Comparison of ENCODE assay signal across 14 cellular contexts in genomic region chr17:76480676-76481075, GRCh38. TPM values are rescaled to one million over a fixed set of nuclear protein-coding genes. Genes with fewer than 3 reads are reported as not detected.
A peak's percentile ranks its signal among the peaks of the same experiment; 100 is the strongest.
DNase-seq lines count a peak whose midpoint lies in the region; ATAC-seq and TF ChIP-seq lines count a peak whose summit lies in the region.
"Had no signal": no experiment of that assay in that cellular context is flagged by ENCODE, and none has a peak within 500 bp of the region (broad histone marks: within the 10 kb centered on the region; RNA-seq: fewer than 3 reads in every experiment).

No MANE protein-coding gene starts in this region.

- no peak overlapping the region for H3K27ac Mint-ChIP-seq in activated T-helper 2 cell treated with anti-CD3 and anti-CD28 coated beads, Interferon-gamma antibody, Interleukin-2, Interleukin-4, amounts not matched to agents 10 μg/mL and 5 μg/mL and 100 μg/mL, durations not matched to agents 14 hours and 24 hours and 36 hours
- no peak overlapping the region for H3K27ac Mint-ChIP-seq in activated T-helper 1 cell treated with anti-CD3 and anti-CD28 coated beads, Interleukin-12 subunit alpha, Interleukin-12 subunit beta, Interleukin-2, Interleukin-4 antibody, amounts not matched to agents 30 ng/mL and 10 ng/mL and 1 ng/mL, durations not matched to agents 14 hours and 24 hours and 36 hours
- H3K27ac Mint-ChIP-seq: activated naive CD4-positive, alpha-beta T cell treated with anti-CD3 and anti-CD28 coated beads for 36 hours had no signal

- intact Hi-C loops in mucosa of descending colon (cut with DNase I, micrococcal nuclease) = no loop called here
- intact Hi-C loops in activated T-helper 2 cell treated with anti-CD3 and anti-CD28 coated beads, Interferon-gamma antibody, Interleukin-2, Interleukin-4, amounts not matched to agents 10 μg/mL and 5 μg/mL and 100 μg/mL, durations not matched to agents 14 hours and 24 hours and 36 hours (cut with micrococcal nuclease) = no loop called here
- intact Hi-C loops in activated T-helper 1 cell treated with anti-CD3 and anti-CD28 coated beads, Interleukin-12 subunit alpha, Interleukin-12 subunit beta, Interleukin-2, Interleukin-4 antibody, amounts not matched to agents 30 ng/mL and 10 ng/mL and 1 ng/mL, durations not matched to agents 14 hours and 24 hours and 36 hours (cut with micrococcal nuclease) = no loop called here

- H2AFZ ChIP-seq in SU-DHL-6 (ENCODE audit: low read depth, low read length, severe bottlenecking) = no peak overlapping the region

- peak overlapping the region; percentile 68 for H3K4me2 ChIP-seq in SU-DHL-6 (ENCODE audit: low read depth, low read length, poor library complexity, severe bottlenecking)

- H3K36me3 ChIP-seq in GM06990 (ENCODE audit: control insufficient read depth, insufficient read depth, low read length) = peaks cover 24% of the 10 kb centered on the region
- H3K36me3 ChIP-seq in SU-DHL-6 (ENCODE audit: low read length) = no peaks in the 10 kb centered on the region
- H3K36me3 ChIP-seq in mucosa of descending colon (ENCODE audit: low read depth) = no peaks in the 10 kb centered on the region

- no peaks in the 10 kb centered on the region for H3K27me3 ChIP-seq in GM06990 (replicated peaks; ENCODE audit: control insufficient read depth, insufficient read depth, low read length)
- no peaks in the 10 kb centered on the region for H3K27me3 ChIP-seq in SU-DHL-6 (ENCODE audit: low read length)
- H3K27me3 ChIP-seq: heart right ventricle had no signal

- ATAC-seq in HG03066 (IDR thresholded peaks at IDR 0.05; ENCODE audit: low read depth, unreplicated experiment) (peak; percentile 4), mucosa of descending colon (peak; percentile 27), GM21526 (IDR thresholded peaks at IDR 0.05; ENCODE audit: low FRiP score, unreplicated experiment) (no peak), GM18861 (IDR thresholded peaks at IDR 0.05; ENCODE audit: unreplicated experiment) (no peak)

- H3K4me3 ChIP-seq in GM06990 (replicated peaks; ENCODE audit: low read depth, low read length) = peak overlapping the region; percentile 50
- peak overlapping the region; percentile 37 for H3K4me3 ChIP-seq in SU-DHL-6 (ENCODE audit: insufficient read depth, low read length, poor library complexity, severe bottlenecking)
- no peak overlapping the region for H3K4me3 ChIP-seq in mucosa of descending colon
- H3K4me3 ChIP-seq: heart right ventricle had no signal

- H3K27me3 Mint-ChIP-seq in activated T-helper 2 cell treated with anti-CD3 and anti-CD28 coated beads, Interferon-gamma antibody, Interleukin-2, Interleukin-4, amounts not matched to agents 10 μg/mL and 5 μg/mL and 100 μg/mL, durations not matched to agents 14 hours and 24 hours and 36 hours (ENCODE audit: low read depth) = no peaks in the 10 kb centered on the region
- H3K27me3 Mint-ChIP-seq in activated T-helper 1 cell treated with anti-CD3 and anti-CD28 coated beads, Interleukin-12 subunit alpha, Interleukin-12 subunit beta, Interleukin-2, Interleukin-4 antibody, amounts not matched to agents 30 ng/mL and 10 ng/mL and 1 ng/mL, durations not matched to agents 14 hours and 24 hours and 36 hours (ENCODE audit: insufficient read depth) = no peaks in the 10 kb centered on the region

- peaks cover 2% of the 10 kb centered on the region for H3K4me1 Mint-ChIP-seq in activated T-helper 2 cell treated with anti-CD3 and anti-CD28 coated beads, Interferon-gamma antibody, Interleukin-2, Interleukin-4, amounts not matched to agents 10 μg/mL and 5 μg/mL and 100 μg/mL, durations not matched to agents 14 hours and 24 hours and 36 hours (ENCODE audit: low read depth)
- peaks cover 11% of the 10 kb centered on the region for H3K4me1 Mint-ChIP-seq in activated T-helper 1 cell treated with anti-CD3 and anti-CD28 coated beads, Interleukin-12 subunit alpha, Interleukin-12 subunit beta, Interleukin-2, Interleukin-4 antibody, amounts not matched to agents 30 ng/mL and 10 ng/mL and 1 ng/mL, durations not matched to agents 14 hours and 24 hours and 36 hours (ENCODE audit: low read depth)

- H4K20me1 ChIP-seq in SU-DHL-6 (ENCODE audit: low read depth, low read length) = no peaks in the 10 kb centered on the region

- DNase-seq in GM06990 (ENCODE audit: extremely low read depth, insufficient read length) (no peak), mucosa of descending colon (peak in 1 of 3 donors; percentile 45)
- no peak for DNase-seq in activated T-helper 2 cell treated with anti-CD3 and anti-CD28 coated beads, Interferon-gamma antibody, Interleukin-2, Interleukin-4, amounts not matched to agents 10 μg/mL and 5 μg/mL and 100 μg/mL, durations not matched to agents 14 hours and 24 hours and 36 hours (ENCODE audit: low spot score)
- no peak for DNase-seq in activated T-helper 1 cell treated with anti-CD3 and anti-CD28 coated beads, Interleukin-12 subunit alpha, Interleukin-12 subunit beta, Interleukin-2, Interleukin-4 antibody, amounts not matched to agents 30 ng/mL and 10 ng/mL and 1 ng/mL, durations not matched to agents 14 hours and 24 hours and 36 hours (ENCODE audit: low spot score)
- DNase-seq: activated naive CD4-positive, alpha-beta T cell treated with anti-CD3 and anti-CD28 coated beads for 36 hours; DMS79 treated with DMSO at 0.1 percent for 48 hours; HCEC 1CT; heart right ventricle; NCI-H524 treated with DMSO at 0.1 percent for 48 hours had no signal

- H3K79me2 ChIP-seq in SU-DHL-6 (ENCODE audit: insufficient read depth, low read length) = no peaks in the 10 kb centered on the region

- no peak for TF ChIP-seq CTCF in GM06990 (IDR thresholded peaks at IDR 0.05; ENCODE audit: insufficient read depth, low read length, poor library complexity, severe bottlenecking)
- no peak for TF ChIP-seq CTCF in SU-DHL-6 (IDR thresholded peaks at IDR 0.05; ENCODE audit: insufficient read depth, low read length, poor library complexity, severe bottlenecking)
- TF ChIP-seq CTCF in mucosa of descending colon (IDR thresholded peaks at IDR 0.05) = no peak

- H3K9ac ChIP-seq in SU-DHL-6 (ENCODE audit: low read length) = peak overlapping the region; percentile 72

- H3K27ac ChIP-seq in SU-DHL-6 (ENCODE audit: low read depth, low read length) = peak overlapping the region; percentile 97

- no peaks in the 10 kb centered on the region for H3K4me1 ChIP-seq in mucosa of descending colon (ENCODE audit: low read depth)

- no peaks in the 10 kb centered on the region for H3K9me2 ChIP-seq in SU-DHL-6 (replicated peaks; ENCODE audit: insufficient read depth, low read length)

- peaks cover 38% of the 10 kb centered on the region for H3F3A ChIP-seq in SU-DHL-6 (ENCODE audit: insufficient read depth)

- peaks cover 24% of the 10 kb centered on the region for H3K36me3 Mint-ChIP-seq in activated T-helper 2 cell treated with anti-CD3 and anti-CD28 coated beads, Interferon-gamma antibody, Interleukin-2, Interleukin-4, amounts not matched to agents 10 μg/mL and 5 μg/mL and 100 μg/mL, durations not matched to agents 14 hours and 24 hours and 36 hours (ENCODE audit: low read depth)
- peaks cover 30% of the 10 kb centered on the region for H3K36me3 Mint-ChIP-seq in activated T-helper 1 cell treated with anti-CD3 and anti-CD28 coated beads, Interleukin-12 subunit alpha, Interleukin-12 subunit beta, Interleukin-2, Interleukin-4 antibody, amounts not matched to agents 30 ng/mL and 10 ng/mL and 1 ng/mL, durations not matched to agents 14 hours and 24 hours and 36 hours (ENCODE audit: low read depth)

- no peak overlapping the region for H3K4me3 Mint-ChIP-seq in activated T-helper 2 cell treated with anti-CD3 and anti-CD28 coated beads, Interferon-gamma antibody, Interleukin-2, Interleukin-4, amounts not matched to agents 10 μg/mL and 5 μg/mL and 100 μg/mL, durations not matched to agents 14 hours and 24 hours and 36 hours (ENCODE audit: low read depth)
- H3K4me3 Mint-ChIP-seq in activated T-helper 1 cell treated with anti-CD3 and anti-CD28 coated beads, Interleukin-12 subunit alpha, Interleukin-12 subunit beta, Interleukin-2, Interleukin-4 antibody, amounts not matched to agents 30 ng/mL and 10 ng/mL and 1 ng/mL, durations not matched to agents 14 hours and 24 hours and 36 hours = no peak overlapping the region
- H3K4me3 Mint-ChIP-seq: activated naive CD4-positive, alpha-beta T cell treated with anti-CD3 and anti-CD28 coated beads for 36 hours had no signal

- H3K9me3 ChIP-seq in SU-DHL-6 (ENCODE audit: insufficient read depth, low read length) (no peaks in the 10 kb centered on the region), mucosa of descending colon (no peaks in the 10 kb centered on the region)
- H3K9me3 ChIP-seq: heart right ventricle had no signal

- H3K9me3 Mint-ChIP-seq in activated T-helper 2 cell treated with anti-CD3 and anti-CD28 coated beads, Interferon-gamma antibody, Interleukin-2, Interleukin-4, amounts not matched to agents 10 μg/mL and 5 μg/mL and 100 μg/mL, durations not matched to agents 14 hours and 24 hours and 36 hours = no peaks in the 10 kb centered on the region
- H3K9me3 Mint-ChIP-seq in activated T-helper 1 cell treated with anti-CD3 and anti-CD28 coated beads, Interleukin-12 subunit alpha, Interleukin-12 subunit beta, Interleukin-2, Interleukin-4 antibody, amounts not matched to agents 30 ng/mL and 10 ng/mL and 1 ng/mL, durations not matched to agents 14 hours and 24 hours and 36 hours = no peaks in the 10 kb centered on the region
- H3K9me3 Mint-ChIP-seq: activated naive CD4-positive, alpha-beta T cell treated with anti-CD3 and anti-CD28 coated beads for 36 hours had no signal

RNA-seq across cellular contexts. Expression of gene AANAT, which starts 13.3 kb away (rescaled TPM):
- total RNA-seq in mucosa of descending colon = not detected
- 0.18 TPM in 1 of 2 replicates, not detected in the other for total RNA-seq in activated T-helper 2 cell treated with anti-CD3 and anti-CD28 coated beads, Interferon-gamma antibody, Interleukin-2, Interleukin-4, amounts not matched to agents 10 μg/mL and 5 μg/mL and 100 μg/mL, durations not matched to agents 14 hours and 24 hours and 36 hours
- total RNA-seq in activated T-helper 1 cell treated with anti-CD3 and anti-CD28 coated beads, Interleukin-12 subunit alpha, Interleukin-12 subunit beta, Interleukin-2, Interleukin-4 antibody, amounts not matched to agents 30 ng/mL and 10 ng/mL and 1 ng/mL, durations not matched to agents 14 hours and 24 hours and 36 hours = not detected in 2 replicates
- total RNA-seq: activated naive CD4-positive, alpha-beta T cell treated with anti-CD3 and anti-CD28 coated beads for 36 hours; skeletal muscle tissue had no signal

RNA-seq across cellular contexts. Expression of gene RHBDF2, which starts 20.5 kb away (rescaled TPM):
- 10 to 100 TPM; 11.2 to 20.8 (median 18.9) TPM for total RNA-seq in mucosa of descending colon
- total RNA-seq in activated T-helper 2 cell treated with anti-CD3 and anti-CD28 coated beads, Interferon-gamma antibody, Interleukin-2, Interleukin-4, amounts not matched to agents 10 μg/mL and 5 μg/mL and 100 μg/mL, durations not matched to agents 14 hours and 24 hours and 36 hours = 45.3 and 48.5 TPM in 2 replicates
- total RNA-seq in activated T-helper 1 cell treated with anti-CD3 and anti-CD28 coated beads, Interleukin-12 subunit alpha, Interleukin-12 subunit beta, Interleukin-2, Interleukin-4 antibody, amounts not matched to agents 30 ng/mL and 10 ng/mL and 1 ng/mL, durations not matched to agents 14 hours and 24 hours and 36 hours = 53.2 and 53.7 TPM in 2 replicates

RNA-seq across cellular contexts. Expression of gene UBE2O, which starts 27.7 kb away (rescaled TPM):
- 10 to 100 TPM; 16.2 to 25.0 (median 19.0) TPM for total RNA-seq in mucosa of descending colon
- total RNA-seq in activated T-helper 2 cell treated with anti-CD3 and anti-CD28 coated beads, Interferon-gamma antibody, Interleukin-2, Interleukin-4, amounts not matched to agents 10 μg/mL and 5 μg/mL and 100 μg/mL, durations not matched to agents 14 hours and 24 hours and 36 hours = 46.0 and 46.5 TPM in 2 replicates
- total RNA-seq in activated T-helper 1 cell treated with anti-CD3 and anti-CD28 coated beads, Interleukin-12 subunit alpha, Interleukin-12 subunit beta, Interleukin-2, Interleukin-4 antibody, amounts not matched to agents 30 ng/mL and 10 ng/mL and 1 ng/mL, durations not matched to agents 14 hours and 24 hours and 36 hours = 44.9 and 45.1 TPM in 2 replicates

RNA-seq across cellular contexts. Expression of gene CYGB, which starts 56.8 kb away (rescaled TPM):
- total RNA-seq in mucosa of descending colon = 10 to 100 TPM; 10.6 to 24.0 (median 15.1) TPM
- total RNA-seq in activated T-helper 2 cell treated with anti-CD3 and anti-CD28 coated beads, Interferon-gamma antibody, Interleukin-2, Interleukin-4, amounts not matched to agents 10 μg/mL and 5 μg/mL and 100 μg/mL, durations not matched to agents 14 hours and 24 hours and 36 hours = not detected in 2 replicates
- total RNA-seq in activated T-helper 1 cell treated with anti-CD3 and anti-CD28 coated beads, Interleukin-12 subunit alpha, Interleukin-12 subunit beta, Interleukin-2, Interleukin-4 antibody, amounts not matched to agents 30 ng/mL and 10 ng/mL and 1 ng/mL, durations not matched to agents 14 hours and 24 hours and 36 hours = not detected in 2 replicates
- total RNA-seq: activated naive CD4-positive, alpha-beta T cell treated with anti-CD3 and anti-CD28 coated beads for 36 hours had no signal

RNA-seq across cellular contexts. Expression of gene PRCD, which starts 59.2 kb away (rescaled TPM):
- total RNA-seq in mucosa of descending colon = 1 to 10 TPM; 1.0 to 4.8 (median 1.6) TPM
- total RNA-seq in activated T-helper 2 cell treated with anti-CD3 and anti-CD28 coated beads, Interferon-gamma antibody, Interleukin-2, Interleukin-4, amounts not matched to agents 10 μg/mL and 5 μg/mL and 100 μg/mL, durations not matched to agents 14 hours and 24 hours and 36 hours = not detected in 2 replicates
- total RNA-seq in activated T-helper 1 cell treated with anti-CD3 and anti-CD28 coated beads, Interleukin-12 subunit alpha, Interleukin-12 subunit beta, Interleukin-2, Interleukin-4 antibody, amounts not matched to agents 30 ng/mL and 10 ng/mL and 1 ng/mL, durations not matched to agents 14 hours and 24 hours and 36 hours = not detected in 2 replicates
- total RNA-seq: activated naive CD4-positive, alpha-beta T cell treated with anti-CD3 and anti-CD28 coated beads for 36 hours had no signal

Comparison
In these comparisons a context has a peak if more than half of its experiments do, and no peak if none do; other contexts are left out.
1. ATAC-seq: peak in HG03066 (single experiment) and mucosa of descending colon (single experiment); none in GM21526 (single experiment) and GM18861 (single experiment).